In the genomic region with DNA sequence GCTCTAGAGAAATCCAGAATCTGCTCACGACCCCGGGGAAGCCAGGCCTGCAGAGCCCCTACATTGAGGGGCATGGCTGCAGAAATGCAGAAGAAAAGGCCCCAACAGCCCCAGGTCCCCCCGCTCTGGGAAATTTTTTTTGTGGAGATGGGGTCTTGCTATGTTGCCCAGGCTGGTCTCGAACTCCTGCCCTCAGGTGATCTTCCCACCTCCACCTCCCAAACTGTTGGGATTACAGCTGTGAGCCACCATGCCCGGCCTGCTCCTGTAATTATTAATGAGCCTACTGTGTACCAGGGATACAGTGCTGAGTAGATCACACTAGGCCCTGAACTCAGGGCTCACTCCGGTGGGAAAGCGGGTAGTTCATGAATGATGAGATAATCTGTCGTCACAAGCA, we compare ENCODE assay signal across 19 cellular contexts. TPM values are rescaled to one million over a fixed set of nuclear protein-coding genes. Genes with fewer than 3 reads are reported as not detected.
A peak's percentile ranks its signal among the peaks of the same experiment; 100 is the strongest.
DNase-seq lines count a peak whose midpoint lies in the region; ATAC-seq, FAIRE-seq and TF ChIP-seq lines count a peak whose summit lies in the region.
"Had no signal": no experiment of that assay in that cellular context is flagged by ENCODE, and none has a peak within 500 bp of the region (broad histone marks: within the 10 kb centered on the region; RNA-seq: fewer than 3 reads in every experiment).

No MANE protein-coding gene starts in this region.

- TF ChIP-seq CTCF in HepG2 (CRISPR knock-in tag; IDR thresholded peaks at IDR 0.05) (no peak), right lobe of liver (IDR thresholded peaks at IDR 0.05) (no peak), PC-9 (conservative IDR thresholded peaks at IDR 0.05) (no peak), glutamatergic neuron (IDR thresholded peaks at IDR 0.05; ENCODE audit: partially characterized antibody, unreplicated experiment) (no peak)

- H3K36me3 Mint-ChIP-seq in glutamatergic neuron (ENCODE audit: unreplicated experiment): no peaks in the 10 kb centered on the region

- CTCF ChIA-PET in HepG2 (lab: Yijun Ruan, JAX; ENCODE audit: low intra/inter-chr PET ratio, low total read pairs): no interaction called here
- CTCF ChIA-PET in PC-9 (lab: Charles Lee): no interaction called here

- no peaks in the 10 kb centered on the region for H3K9me3 ChIP-seq in HepG2 (ENCODE audit: low read length)
- H3K9me3 ChIP-seq in right lobe of liver: no peaks in the 10 kb centered on the region
- H3K9me3 ChIP-seq in PC-9 (ENCODE audit: insufficient read depth, low read depth): no peaks in the 10 kb centered on the region
- H3K9me3 ChIP-seq: body of pancreas, spleen, upper lobe of left lung had no signal

- BruUV-seq in HepG2 (replicated peaks; lab: Mats Ljungman, UMichigan): no TSS peak
- TSS peak; percentile 7 for BruUV-seq in PC-9 (replicated peaks; lab: Mats Ljungman, UMichigan)

- intact Hi-C loops in HepG2 (cut with micrococcal nuclease; ENCODE audit: unreplicated experiment): no loop called here
- intact Hi-C loops in right lobe of liver (cut with DNase I): no loop called here
- intact Hi-C loops in PC-9 (cut with micrococcal nuclease; ENCODE audit: unreplicated experiment): no loop called here

- WGBS in HepG2 (ENCODE audit: low lambda C conversion rate): over 99% methylated on average over 7 of the region's 8 CpGs
- 92% methylated on average over 2 of the region's 8 CpGs for WGBS in right lobe of liver (ENCODE audit: insufficient coverage, low coverage, low lambda C conversion rate, missing lambda C conversion rate)

- no peak overlapping the region for H3K4me3 Mint-ChIP-seq in glutamatergic neuron (ENCODE audit: unreplicated experiment)

- FAIRE-seq in HepG2 (lab: Jason Lieb, UNC): no peak
- FAIRE-seq: RCC 7860 had no signal

- DNase-seq in HepG2 (ENCODE audit: low spot score) (no peak), right lobe of liver (no peak), PC-9 (peak in 1 of 2 experiments; percentile 13), glutamatergic neuron (no peak), cerebellum (ENCODE audit: low spot score) (no peak)
- DNase-seq: activated naive CD4-positive, alpha-beta T cell; AML-193; body of pancreas; cortex of kidney; head of caudate nucleus; NCI-H1436; NCI-H510A; spleen; upper lobe of left lung had no signal

- TF ChIP-seq POLR2A in HepG2 (IDR thresholded peaks at IDR 0.05; ENCODE audit: insufficient read depth in 1 of 2, low read depth in 2 of 2, low read length in 2 of 2): no peak
- TF ChIP-seq POLR2A in right lobe of liver (IDR thresholded peaks at IDR 0.05): no peak

- H4K20me1 ChIP-seq in HepG2 (ENCODE audit: insufficient read depth, low read length) (peaks cover 45% of the 10 kb centered on the region; the same call in 1 of the 2 replicates), PC-9 (ENCODE audit: insufficient read depth) (peaks cover 57% of the 10 kb centered on the region)

- peak overlapping the region; percentile 18 for H3K27ac Mint-ChIP-seq in glutamatergic neuron (ENCODE audit: unreplicated experiment)

- no peaks in the 10 kb centered on the region for H3K4me1 Mint-ChIP-seq in glutamatergic neuron (ENCODE audit: low read depth, unreplicated experiment)

- POLR2A ChIA-PET in HepG2 (lab: Yijun Ruan, JAX): interaction anchor here (1.1 kb wide), 1 partner anchor 11 kb away, joined by 3 read pairs; no protein-coding TSS in a partner anchor
- POLR2A ChIA-PET in PC-9 (lab: Charles Lee; ENCODE audit: unreplicated experiment): interaction anchor here (0.7 kb wide), 1 partner anchor 10 kb away, joined by 5 read pairs; no protein-coding TSS in a partner anchor

- no peaks in the 10 kb centered on the region for H3K9me2 ChIP-seq in PC-9 (ENCODE audit: insufficient read depth)

- H3K4me1 ChIP-seq in HepG2 (ENCODE audit: insufficient read depth, low read length): no peaks in the 10 kb centered on the region
- peaks cover 0 to 13% (median 0%) of the 10 kb centered on the region in 4 donors for H3K4me1 ChIP-seq in right lobe of liver
- peaks cover 18% of the 10 kb centered on the region for H3K4me1 ChIP-seq in PC-9 (replicated peaks; ENCODE audit: insufficient read depth)

- H3K27me3 Mint-ChIP-seq in glutamatergic neuron (ENCODE audit: unreplicated experiment): peaks cover 8% of the 10 kb centered on the region

- ATAC-seq in HepG2 (no peak), right lobe of liver (no peak), GM21619 (IDR thresholded peaks at IDR 0.05; ENCODE audit: unreplicated experiment) (no peak), HG03135 (IDR thresholded peaks at IDR 0.05; ENCODE audit: unreplicated experiment) (no peak)
- ATAC-seq: activated CD4-positive, CD25-positive, alpha-beta regulatory T cell treated with anti-CD3 and anti-CD28 coated beads, Interleukin-2, amount 50 U/mL, for 24 hours; body of pancreas had no signal

- H3K9me3 Mint-ChIP-seq in glutamatergic neuron (ENCODE audit: unreplicated experiment): peaks cover 3% of the 10 kb centered on the region

- TF ChIP-seq EP300 in HepG2 (IDR thresholded peaks at IDR 0.05; ENCODE audit: low read depth in 2 of 2, low read length in 2 of 2) (no peak), HepG2 (CRISPR knock-in tag; IDR thresholded peaks at IDR 0.05; ENCODE audit: borderline replicate concordance) (no peak)

- H2AFZ ChIP-seq in HepG2 (ENCODE audit: low read length): no peak overlapping the region
- no peak overlapping the region for H2AFZ ChIP-seq in PC-9

- no peak overlapping the region for H3K27ac ChIP-seq in HepG2 (ENCODE audit: extremely low read length, insufficient read depth, low read length)
- H3K27ac ChIP-seq in right lobe of liver: no peak overlapping the region
- no peak overlapping the region for H3K27ac ChIP-seq in PC-9
- H3K27ac ChIP-seq: body of pancreas, SK-N-MC had no signal

- H3K4me3 ChIP-seq in HepG2 (replicated peaks in 1 of 3; ENCODE audit: insufficient read depth in 1 of 3, low read depth in 2 of 3, low read length in 3 of 3) (no peak overlapping the region), right lobe of liver (no peak overlapping the region), PC-9 (no peak overlapping the region)
- H3K4me3 ChIP-seq: body of pancreas, SK-N-MC, spleen, upper lobe of left lung had no signal

- H3F3A ChIP-seq in PC-9 (ENCODE audit: insufficient read depth, low read depth): peaks cover 51% of the 10 kb centered on the region

- H3K79me2 ChIP-seq in HepG2 (ENCODE audit: insufficient read depth, low read length) (peaks cover 24% of the 10 kb centered on the region), PC-9 (ENCODE audit: low read depth) (peaks cover 73% of the 10 kb centered on the region)

- no peaks in the 10 kb centered on the region for H3K27me3 ChIP-seq in HepG2 (ENCODE audit: control insufficient read depth in 1 of 2, insufficient read depth in 2 of 2, low read length in 2 of 2)
- no peaks in the 10 kb centered on the region for H3K27me3 ChIP-seq in right lobe of liver
- H3K27me3 ChIP-seq in PC-9 (ENCODE audit: insufficient read depth, low read depth): no peaks in the 10 kb centered on the region
- H3K27me3 ChIP-seq: body of pancreas, spleen, upper lobe of left lung had no signal

- H3K4me2 ChIP-seq in HepG2 (ENCODE audit: low read depth, low read length) (no peak overlapping the region), PC-9 (no peak overlapping the region)

- in situ Hi-C loops in HepG2 (cut with HindIII; ENCODE audit: extremely low pct_ligation_motif_present, low pct_unique_long_range_greater_than_20kb): no loop called here

- H3K36me3 ChIP-seq in HepG2 (replicated peaks in 1 of 2; ENCODE audit: control insufficient read depth in 1 of 2, insufficient read depth in 2 of 2, low read length in 2 of 2): peaks cover 23 to 47% of the 10 kb centered on the region in 2 experiments
- H3K36me3 ChIP-seq in right lobe of liver: peaks cover 0 to 53% (median 22%) of the 10 kb centered on the region in 4 donors
- H3K36me3 ChIP-seq in PC-9 (ENCODE audit: low read depth): peaks cover 29% of the 10 kb centered on the region

- TF ChIP-seq RAD21 in HepG2 (CRISPR knock-in tag; IDR thresholded peaks at IDR 0.05): no peak

- no peak overlapping the region for H3K9ac ChIP-seq in HepG2 (ENCODE audit: insufficient read depth, low read depth, low read length)

RNA-seq across cellular contexts. Expression of a gene that starts 29.9 kb away (rescaled TPM):
- total RNA-seq in HepG2 (2016; rRNA removed; fragmentation: Illumina TruSeq; extraction: Trizol) (12.8 and 17.4 TPM in 2 replicates), right lobe of liver (10 to 100 TPM; 27.0 to 36.9 (median 30.5) TPM), PC-9 (2021) (128 and 159 TPM in 2 replicates), glutamatergic neuron (ENCODE audit: unreplicated experiment) (54.6 TPM), cerebellum (64.9 TPM)
- total RNA-seq in HepG2 (2016; cell fraction: cytosol; rRNA removed; fragmentation: Illumina TruSeq; extraction: Trizol; ENCODE audit: low read depth): 4.9 and 7.1 TPM in 2 replicates
- total RNA-seq in HepG2 (2016; cell fraction: insoluble cytoplasmic fraction; rRNA removed; fragmentation: Illumina TruSeq; extraction: Trizol): 12.8 and 21.5 TPM in 2 replicates
- total RNA-seq in HepG2 (2016; cell fraction: membrane; rRNA removed; fragmentation: Illumina TruSeq; extraction: Trizol): 4.9 and 5.6 TPM in 2 replicates
- 28.3 and 34.0 TPM in 2 replicates for total RNA-seq in HepG2 (2016; cell fraction: nucleus; rRNA removed; fragmentation: Illumina TruSeq; extraction: Trizol)
- polyA plus RNA-seq in HepG2 (2011; rRNA removed): 10.9 and 11.7 TPM in 2 replicates
- polyA plus RNA-seq in HepG2 (2011; cell fraction: cytosol; rRNA removed): 8.6 and 11.8 TPM in 2 replicates
- 65.7 and 102 TPM in 2 replicates for polyA plus RNA-seq in HepG2 (2011; cell fraction: nucleus; rRNA removed)
- polyA plus RNA-seq in HepG2 (2012): 40.6 and 53.7 TPM in 2 replicates
- polyA plus RNA-seq in HepG2 (2016; cell fraction: cytosol; fragmentation: Illumina TruSeq; extraction: Trizol; ENCODE audit: low read depth): 0.71 and 1.3 TPM in 2 replicates
- 16.6 and 19.8 TPM in 2 replicates for polyA plus RNA-seq in HepG2 (2016; cell fraction: insoluble cytoplasmic fraction; fragmentation: Illumina TruSeq; extraction: Trizol; ENCODE audit: low read depth)
- polyA plus RNA-seq in HepG2 (2016; cell fraction: membrane; fragmentation: Illumina TruSeq; extraction: Trizol; ENCODE audit: low read depth): 0.82 and 1.2 TPM in 2 replicates
- 58.8 and 59.2 TPM in 2 replicates for polyA plus RNA-seq in HepG2 (2016; cell fraction: nucleus; fragmentation: Illumina TruSeq; extraction: Trizol; ENCODE audit: insufficient read depth, low read depth)
- polyA minus RNA-seq in HepG2 (2011; rRNA and poly(A)+ RNA removed; ENCODE audit: low replicate concordance): 11.2 and 51.4 TPM in 2 replicates
- 44.7 and 49.3 TPM in 2 replicates for polyA minus RNA-seq in HepG2 (2011; cell fraction: cytosol; rRNA and poly(A)+ RNA removed)
- 49.2 and 54.8 TPM in 2 replicates for polyA minus RNA-seq in HepG2 (2011; cell fraction: nucleus; rRNA and poly(A)+ RNA removed)
